Comparison of ENCODE assay signal across 13 cellular contexts in genomic region chr19:58511353-58512208, GRCh38. TPM values are rescaled to one million over a fixed set of nuclear protein-coding genes. Genes with fewer than 3 reads are reported as not detected.
DNase-seq lines count a peak whose midpoint lies in the region; ATAC-seq, FAIRE-seq and TF ChIP-seq lines count a peak whose summit lies in the region.
"Had no signal": no experiment of that assay in that cellular context is flagged by ENCODE, and none has a peak within 500 bp of the region (broad histone marks: within the 10 kb centered on the region; RNA-seq: fewer than 3 reads in every experiment).

TSS of gene SLC27A5 (minus strand) at chr19:58511992. CDS start at chr19:58511955, 37 bp downstream.

- SMC1A ChIA-PET in GM12878 (lab: Charles Lee; ENCODE audit: uncharacterized antibody, unreplicated experiment): interaction anchor here (0.8 kb wide), 1 partner anchor 12 kb away, joined by 3 read pairs; no protein-coding TSS in a partner anchor

- H2AFZ ChIP-seq in GM12878 (ENCODE audit: control insufficient read depth, low read depth, low read length): no peak within 1 kb of the TSS

- DNase-seq in BJ (ENCODE audit: low read depth) (no peak), GM12878 (ENCODE audit: low read depth, low spot score) (no peak), mesothelial cell of epicardium (ENCODE audit: low spot score in 2 of 2, unreplicated experiment in 2 of 2) (no peak), NCI-H1092 treated with DMSO at 0.1 percent for 48 hours (lab: John Stamatoyannopoulos, UW) (no peak), SKM-1 (lab: John Stamatoyannopoulos, UW; ENCODE audit: unreplicated experiment) (no peak)
- DNase-seq: caudate nucleus; islet precursor cell; NCI-H82; stimulated activated CD4-positive, alpha-beta T cell treated with anti-CD3 and anti-CD28 coated beads, Interleukin-4, amount 100 ng/mL, for 4 hours; substantia nigra had no signal

- in situ Hi-C loops in GM12878 (cut with MboI): no loop called here

- no peak within 1 kb of the TSS for H3K4me3 ChIP-seq in BJ (ENCODE audit: low read depth, low read length)
- H3K4me3 ChIP-seq in HEK293 (ENCODE audit: low read depth, low read length): no peak within 1 kb of the TSS
- H3K4me3 ChIP-seq in GM12878: no peak within 1 kb of the TSS

- RAD21 ChIA-PET in GM12878 (lab: Charles Lee; ENCODE audit: unreplicated experiment): no interaction called here

- no peak within 1 kb of the TSS for H3K27ac ChIP-seq in HEK293 (ENCODE audit: extremely low read depth, low read depth, low read length)
- no peak within 1 kb of the TSS for H3K27ac ChIP-seq in GM12878 (ENCODE audit: control insufficient read depth, insufficient read depth)

- no peak within 1 kb of the TSS for H3K4me2 ChIP-seq in GM12878 (ENCODE audit: control insufficient read depth, insufficient read depth)

- no peaks in the 10 kb centered on the region for H3K27me3 Mint-ChIP-seq in mesothelial cell of epicardium (ENCODE audit: low read depth)

- no peak for TF ChIP-seq RAD21 in GM12878 (IDR thresholded peaks at IDR 0.05; ENCODE audit: insufficient read depth, low read depth, low read length)

- TF ChIP-seq CTCF in BJ (IDR thresholded peaks at IDR 0.05; ENCODE audit: insufficient read depth, low read depth, low read length) (no peak), HEK293 (tag by site-specific recombination; IDR thresholded peaks at IDR 0.05) (no peak), GM12878 (IDR thresholded peaks at IDR 0.05 in 2 of 3, conservative IDR thresholded peaks at IDR 0.05 in 1 of 3; ENCODE audit: control insufficient read depth in 2 of 3, extremely low read depth in 1 of 3, insufficient read depth in 1 of 3, low read depth in 3 of 3, low read length in 3 of 3) (no peak), mesothelial cell of epicardium (IDR thresholded peaks at IDR 0.05; ENCODE audit: unreplicated experiment) (no peak)

- H3K36me3 ChIP-seq in BJ (ENCODE audit: control insufficient read depth, insufficient read depth, low read length) (peaks cover 3% of the 10 kb centered on the region), HEK293 (ENCODE audit: control insufficient read depth in 2 of 2, insufficient read depth in 1 of 2, low read length in 2 of 2) (peaks cover 0 to 18% of the 10 kb centered on the region in 2 experiments; a peak in 1 of 3 replicates), GM12878 (ENCODE audit: control insufficient read depth in 2 of 2, insufficient read depth in 2 of 2, low read length in 1 of 2) (peaks cover 0 to 5% of the 10 kb centered on the region in 2 experiments; a peak in 3 of 4 replicates)

- TF ChIP-seq EP300 in GM12878 (IDR thresholded peaks at IDR 0.05; ENCODE audit: borderline replicate concordance in 1 of 2, control insufficient read depth in 1 of 2, low read depth in 2 of 2, low read length in 2 of 2): no peak

- H3K9me3 Mint-ChIP-seq in mesothelial cell of epicardium: peaks cover 9% of the 10 kb centered on the region

- H3K27me3 ChIP-seq in BJ (ENCODE audit: control insufficient read depth, insufficient read depth, low read length): no peaks in the 10 kb centered on the region
- no peaks in the 10 kb centered on the region for H3K27me3 ChIP-seq in GM12878 (replicated peaks in 1 of 2; ENCODE audit: control insufficient read depth in 2 of 2, insufficient read depth in 2 of 2, low read length in 1 of 2)

- ATAC-seq in GM12878 (no peak), GM19035 (IDR thresholded peaks at IDR 0.05; ENCODE audit: unreplicated experiment) (no peak), HG02763 (IDR thresholded peaks at IDR 0.05; ENCODE audit: unreplicated experiment) (no peak)

- peaks cover 7% of the 10 kb centered on the region for H3K36me3 Mint-ChIP-seq in mesothelial cell of epicardium

- H3K4me3 Mint-ChIP-seq in mesothelial cell of epicardium: no peak within 1 kb of the TSS

- H3K79me2 ChIP-seq in GM12878 (ENCODE audit: control insufficient read depth, insufficient read depth, low read length): peaks cover 15% of the 10 kb centered on the region

- intact Hi-C loops in GM12878 (cut with micrococcal nuclease; ENCODE audit: unreplicated experiment): no loop called here

- POLR2A ChIA-PET in BJ (lab: Charles Lee): no interaction called here
- POLR2A ChIA-PET in HEK293 (lab: Yijun Ruan, JAX): interaction anchor here (0.6 to 1.4 kb wide), 3 partner anchors 8 to 32 kb away, joined by 3 to 4 read pairs (median 4); partner anchors contain the start of genes TRIM28 and ZBTB45
- POLR2A ChIA-PET in GM12878 (lab: Charles Lee): interaction anchor here (0.6 kb wide), 1 partner anchor 26 kb away, joined by 4 read pairs; no protein-coding TSS in a partner anchor

- H3K9me3 ChIP-seq in HEK293 (ENCODE audit: control insufficient read depth, insufficient read depth, low read depth, low read length) (no peaks in the 10 kb centered on the region), GM12878 (replicated peaks; ENCODE audit: control insufficient read depth, insufficient read depth, low read length) (no peaks in the 10 kb centered on the region; the same call in 2 of the 3 replicates)

- no peak within 1 kb of the TSS for H3K27ac Mint-ChIP-seq in mesothelial cell of epicardium

- peaks cover 18% of the 10 kb centered on the region for H3K4me1 Mint-ChIP-seq in mesothelial cell of epicardium

- peak; percentile 55; the same call in 1 of the 2 replicates for TF ChIP-seq POLR2A in GM12878 (IDR thresholded peaks at IDR 0.05; ENCODE audit: low read depth, low read length)

- H3K4me1 ChIP-seq in HEK293 (ENCODE audit: control insufficient read depth, insufficient read depth, low read length): no peaks in the 10 kb centered on the region
- peaks cover 14% of the 10 kb centered on the region for H3K4me1 ChIP-seq in GM12878 (ENCODE audit: control insufficient read depth, insufficient read depth, low read length)

- CTCF ChIA-PET in BJ (lab: Yijun Ruan, JAX): interaction anchor here (0.7 to 1.2 kb wide), 2 partner anchors 7 to 69 kb away, joined by 3 to 4 read pairs; no protein-coding TSS in a partner anchor
- CTCF ChIA-PET in HEK293 (lab: Yijun Ruan, JAX): no interaction called here
- CTCF ChIA-PET in GM12878 (lab: Yijun Ruan, JAX): interaction anchor here (0.7 to 1.5 kb wide), 2 partner anchors 8 to 66 kb away, joined by 3 to 5 read pairs; partner anchors contain the start of gene ZBTB45

- no peak for FAIRE-seq in GM12878 (lab: Jason Lieb, UNC)

- H4K20me1 ChIP-seq in GM12878 (ENCODE audit: control insufficient read depth, insufficient read depth): no peaks in the 10 kb centered on the region

- BruUV-seq in GM12878 (replicated peaks; lab: Mats Ljungman, UMichigan): no TSS peak

- 83% methylated on average over 25 of the region's 25 CpGs for WGBS in GM12878 (ENCODE audit: insufficient coverage, insufficient replicate concordance, low lambda C conversion rate, missing lambda C conversion rate)

- no peak within 1 kb of the TSS for H3K9ac ChIP-seq in GM12878 (ENCODE audit: control insufficient read depth, insufficient read depth, low read length)

TF ChIP-seq in HEK293, 187 proteins besides CTCF, POLR2A, EP300 and RAD21:
- no peak for TF ChIP-seq SALL2 (tag by site-specific recombination; IDR thresholded peaks at IDR 0.05; ENCODE audit: borderline replicate concordance)
- TF ChIP-seq BCL11B (tag by site-specific recombination; IDR thresholded peaks at IDR 0.05; ENCODE audit: low read depth): no peak
- TF ChIP-seq SCRT2 (tag by site-specific recombination; IDR thresholded peaks at IDR 0.05): peak; percentile 45; the same call in 1 of the 2 replicates
- no peak for TF ChIP-seq ZNF114 (tag by site-specific recombination; IDR thresholded peaks at IDR 0.05)

TF ChIP-seq in GM12878, 131 proteins besides CTCF, POLR2A, EP300 and RAD21 (continues in another document):
- TF ChIP-seq EGR1 (IDR thresholded peaks at IDR 0.05; ENCODE audit: borderline replicate concordance in 1 of 2, low read depth in 2 of 2, low read length in 2 of 2) (no peak), MAX (IDR thresholded peaks at IDR 0.05; ENCODE audit: low read depth, low read length) (no peak), IRF5 (IDR thresholded peaks at IDR 0.05; ENCODE audit: borderline replicate concordance) (no peak), MTA2 (IDR thresholded peaks at IDR 0.05; ENCODE audit: low read depth) (no peak), YY1 (IDR thresholded peaks at IDR 0.05; ENCODE audit: low read depth, low read length) (no peak)

RNA-seq across cellular contexts. Expression of gene SLC27A5, which starts in this region (rescaled TPM):
- polyA plus RNA-seq in BJ (2011; rRNA removed): 8.6 and 13.1 TPM in 2 replicates
- polyA minus RNA-seq in BJ (2011; rRNA and poly(A)+ RNA removed): 3.9 and 8.8 TPM in 2 replicates
- 20.5 and 26.7 TPM in 2 replicates for total RNA-seq in GM12878 (2013; cell fraction: nucleolus; rRNA removed)
- total RNA-seq in GM12878 (2014; rRNA removed): 48.4 and 57.2 TPM in 2 replicates
- total RNA-seq in GM12878 (2014; rRNA removed; fragmentation: Illumina TruSeq; extraction: Trizol): 25.7 and 26.8 TPM in 2 replicates
- total RNA-seq in GM12878 (2021): 31.2 and 31.5 TPM in 2 replicates
- 28.8 TPM for polyA plus RNA-seq in GM12878 (2011; ENCODE audit: low read depth)
- 13.7 and 32.0 TPM in 2 replicates for polyA plus RNA-seq in GM12878 (2011; rRNA removed)
- polyA plus RNA-seq in GM12878 (2011; cell fraction: cytosol; rRNA removed): 64.9 and 72.7 TPM in 2 replicates
- polyA plus RNA-seq in GM12878 (2011; cell fraction: nucleus; rRNA removed): 30.2 and 38.4 TPM in 2 replicates
- 36.9 and 38.7 TPM in 2 replicates for polyA plus RNA-seq in GM12878 (2012)
- polyA plus RNA-seq in GM12878 (2014; fragmentation: Illumina TruSeq; extraction: Trizol): 5.7 and 21.2 TPM in 2 replicates
- polyA plus RNA-seq in GM12878 (2014; fragmentation: Nextera tagmentation; extraction: Ambion mirVana): 100 to 1,000 TPM; 113 to 127 TPM
- 55.7 and 62.9 TPM in 2 replicates for polyA plus RNA-seq in GM12878 (2014; rRNA removed)
- 10 to 100 TPM; 25.8 to 28.6 TPM for polyA plus RNA-seq in GM12878 (2016; fragmentation: Nextera tagmentation; extraction: Ambion mirVana)
- 26.4 and 33.4 TPM in 2 replicates for polyA minus RNA-seq in GM12878 (2011; rRNA and poly(A)+ RNA removed)
- 7.6 and 12.6 TPM in 2 replicates for polyA minus RNA-seq in GM12878 (2011; cell fraction: cytosol; rRNA and poly(A)+ RNA removed)
- polyA minus RNA-seq in GM12878 (2011; cell fraction: nucleus; rRNA and poly(A)+ RNA removed): 13.8 and 24.1 TPM in 2 replicates
- total RNA-seq in mesothelial cell of epicardium: 12.5 to 14.2 TPM (median 14.2 TPM) in 3 replicates
